In the genomic region with DNA sequence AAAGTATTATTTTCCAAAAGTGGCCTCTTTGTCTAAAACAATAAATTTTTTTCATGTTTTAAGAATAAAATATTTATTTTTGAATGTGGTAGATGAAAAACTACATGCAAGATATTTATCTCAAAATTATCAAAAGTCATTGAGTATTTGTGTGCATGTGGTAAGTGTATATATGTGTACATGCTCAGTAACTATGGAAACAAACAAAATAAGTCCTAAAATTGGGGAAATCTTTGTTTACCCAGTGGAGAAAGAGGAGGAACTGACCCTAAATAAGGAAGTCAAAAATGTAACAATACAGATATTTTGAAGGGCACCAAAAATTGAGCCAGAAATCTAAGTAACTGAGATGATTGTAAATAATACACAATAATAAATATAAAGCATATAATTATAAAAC, we compare ENCODE assay signal across 27 cellular contexts.
"Had no signal": no experiment of that assay in that cellular context is flagged by ENCODE, and none has a peak within 500 bp of the region (broad histone marks: within the 10 kb centered on the region; RNA-seq: fewer than 3 reads in every experiment).

No MANE protein-coding gene starts in this region.

- H3K9me3 ChIP-seq: colonic mucosa, esophagus squamous epithelium, gastrocnemius medialis, left lung, lower lobe of right lung, mucosa of descending colon had no signal

- H3K4me3 ChIP-seq: colonic mucosa, esophagus squamous epithelium, gastrocnemius medialis, hepatocyte, left lung, lower lobe of right lung, mucosa of descending colon had no signal

- H3K27ac ChIP-seq: colonic mucosa, epithelial cell of prostate, esophagus squamous epithelium, gastrocnemius medialis, hepatocyte, left lung, lower lobe of right lung had no signal

- H3K9me3 Mint-ChIP-seq: dendritic cell treated with granulocyte-macrophage colony-stimulating factor and Interleukin-4, amounts not matched to agents 40 ng/mL and 50 ng/mL, for 4 days; endodermal cell; mesothelial cell of epicardium; naive thymus-derived CD8-positive, alpha-beta T cell had no signal

- H3K36me3 Mint-ChIP-seq: mesothelial cell of epicardium, naive B cell had no signal

- H3K4me3 Mint-ChIP-seq: dendritic cell treated with granulocyte-macrophage colony-stimulating factor and Interleukin-4, amounts not matched to agents 40 ng/mL and 50 ng/mL, for 4 days; effector memory CD8-positive, alpha-beta T cell; endodermal cell; immature natural killer cell; mesothelial cell of epicardium; naive B cell; naive thymus-derived CD8-positive, alpha-beta T cell had no signal

- ATAC-seq: effector memory CD8-positive, alpha-beta T cell; gastrocnemius medialis; left cardiac atrium; left lung; left ventricle myocardium superior; lower lobe of right lung; mucosa of descending colon; naive thymus-derived CD8-positive, alpha-beta T cell had no signal

- H3K27me3 ChIP-seq: colonic mucosa, esophagus squamous epithelium, gastrocnemius medialis, hepatocyte, left lung had no signal

- DNase-seq: colonic mucosa; cortex of kidney; effector CD8-positive, alpha-beta T cell; effector memory CD8-positive, alpha-beta T cell; endodermal cell; erythroblast; esophagus squamous epithelium; foreskin fibroblast; foreskin melanocyte; gastrocnemius medialis; glutamatergic neuron; head of caudate nucleus; hypothalamus; immature natural killer cell; islet precursor cell; left cardiac atrium; left lung; left ventricle myocardium superior; lower lobe of right lung; mesenchymal stem cell; mucosa of descending colon; naive B cell; naive thymus-derived CD8-positive, alpha-beta T cell had no signal

- H3K4me1 ChIP-seq: colonic mucosa, esophagus squamous epithelium, gastrocnemius medialis, left lung, lower lobe of right lung had no signal

- H3K4me1 Mint-ChIP-seq: immature natural killer cell; mesothelial cell of epicardium; naive B cell; naive thymus-derived CD8-positive, alpha-beta T cell had no signal

- H3K27me3 Mint-ChIP-seq: dendritic cell treated with granulocyte-macrophage colony-stimulating factor and Interleukin-4, amounts not matched to agents 40 ng/mL and 50 ng/mL, for 4 days had no signal

- H3K27ac Mint-ChIP-seq: dendritic cell treated with granulocyte-macrophage colony-stimulating factor and Interleukin-4, amounts not matched to agents 40 ng/mL and 50 ng/mL, for 4 days; effector memory CD8-positive, alpha-beta T cell; endodermal cell; immature natural killer cell; mesothelial cell of epicardium; naive B cell; naive thymus-derived CD8-positive, alpha-beta T cell had no signal

- H3K36me3 ChIP-seq: colonic mucosa, esophagus squamous epithelium, gastrocnemius medialis, left lung, lower lobe of right lung had no signal
